ENCODE assay signal across 23 cellular contexts in the genomic region with DNA sequence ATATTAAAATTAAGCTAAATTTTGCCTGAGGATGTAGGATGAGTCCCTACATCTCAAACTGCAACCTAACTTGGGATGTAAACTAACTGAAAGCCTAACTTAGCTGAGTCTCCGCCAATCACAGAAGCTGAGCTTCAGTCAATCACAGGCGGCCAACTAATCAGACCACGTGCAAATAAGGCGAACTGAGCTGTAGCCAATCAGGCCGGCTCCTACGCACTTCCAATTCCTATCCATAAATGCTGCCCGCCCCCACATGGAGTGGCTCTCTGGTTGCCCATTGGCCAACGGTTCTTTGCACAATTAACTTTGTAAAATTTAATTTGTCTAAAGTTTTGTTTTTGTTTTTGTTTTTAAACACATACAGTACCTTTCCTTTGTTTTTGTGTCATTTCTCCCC. TPM values are rescaled to one million over a fixed set of nuclear protein-coding genes. Genes with fewer than 3 reads are reported as not detected.
DNase-seq lines count a peak whose midpoint lies in the region; ATAC-seq and TF ChIP-seq lines count a peak whose summit lies in the region.
"Had no signal": no experiment of that assay in that cellular context is flagged by ENCODE, and none has a peak within 500 bp of the region (broad histone marks: within the 10 kb centered on the region; RNA-seq: fewer than 3 reads in every experiment).

No MANE protein-coding gene starts in this region.

- no peak overlapping the region for H3K27ac Mint-ChIP-seq in Caco-2 (ENCODE audit: unreplicated experiment)
- H3K27ac Mint-ChIP-seq in HFFc6 = no peak overlapping the region
- no peak overlapping the region for H3K27ac Mint-ChIP-seq in WTC11
- H3K27ac Mint-ChIP-seq: activated CD8-positive, alpha-beta T cell treated with anti-CD3 and anti-CD28 coated beads for 36 hours; activated naive CD8-positive, alpha-beta T cell treated with anti-CD3 and anti-CD28 coated beads for 36 hours; memory B cell; nephron; progenitor cell of endocrine pancreas; type B pancreatic cell had no signal

- H3K4me3 Mint-ChIP-seq in Caco-2 (ENCODE audit: unreplicated experiment) (no peak overlapping the region), HFFc6 (peak overlapping the region; percentile 42; the same call in 1 of the 2 replicates), WTC11 (peak overlapping the region; percentile 40; the same call in 1 of the 2 replicates)
- H3K4me3 Mint-ChIP-seq: activated CD8-positive, alpha-beta T cell treated with anti-CD3 and anti-CD28 coated beads for 36 hours; activated naive CD8-positive, alpha-beta T cell treated with anti-CD3 and anti-CD28 coated beads for 36 hours; activated T-cell treated with anti-CD3 and anti-CD28 coated beads, Interleukin-2, amount 50 U/mL, for 4 hours; memory B cell; nephron; type B pancreatic cell had no signal

- H3K56ac ChIP-seq in mesendoderm (ENCODE audit: low read length) = peak overlapping the region; percentile 28

- H2BK120ac ChIP-seq in mesendoderm (ENCODE audit: low read depth, low read length) = no peak overlapping the region

- DNase-seq in Caco-2 = peak; percentile 8 to 42
- no peak for DNase-seq in HFFc6
- DNase-seq in WTC11 (ENCODE audit: low spot score) = no peak
- DNase-seq in mesendoderm = peak; percentile 32
- DNase-seq in mesenteric fat pad (ENCODE audit: low spot score) = no peak
- DNase-seq in activated T-cell treated with anti-CD3 and anti-CD28 coated beads, Interleukin-2, amount 50 U/mL, for 48 hours = no peak

- CTCF ChIA-PET in Caco-2 (lab: Charles Lee) = interaction anchor here (1.2 to 1.5 kb wide), 5 partner anchors 14 to 240 kb away, joined by 3 to 17 read pairs (median 8); a partner anchor contains a TSS
- CTCF ChIA-PET in WTC11 (lab: Charles Lee) = interaction anchor here (0.7 to 1.8 kb wide), 19 partner anchors 10 to 631 kb away, joined by 3 to 46 read pairs (median 4); a partner anchor contains a TSS

- POLR2A ChIA-PET in Caco-2 (lab: Charles Lee) = no interaction called here
- POLR2A ChIA-PET in WTC11 (lab: Charles Lee) = interaction anchor here (0.9 kb wide), 1 partner anchor 14 kb away, joined by 4 read pairs; a partner anchor contains a TSS

- no peak overlapping the region for H2BK5ac ChIP-seq in mesendoderm (ENCODE audit: low read length)

- WGBS in mesendoderm (ENCODE audit: extremely low coverage, insufficient coverage, low lambda C conversion rate) = no CpG with 5 or more reads among the region's 8 CpGs

- H2BK15ac ChIP-seq in mesendoderm (replicated peaks; ENCODE audit: low read depth) = no peak overlapping the region

- no TSS peak for BruUV-seq in Caco-2 (replicated peaks; lab: Mats Ljungman, UMichigan)

- H2AK5ac ChIP-seq in mesendoderm (ENCODE audit: low read length) = no peak overlapping the region

- H3K9me3 ChIP-seq in Caco-2 = no peaks in the 10 kb centered on the region
- H3K9me3 ChIP-seq: breast epithelium, gastrocnemius medialis, HAP-1, stomach had no signal

- H3K27me3 ChIP-seq in Caco-2 (replicated peaks; ENCODE audit: control insufficient read depth, insufficient read depth, low read length) (no peaks in the 10 kb centered on the region), mesendoderm (ENCODE audit: insufficient read depth, low read length, poor library complexity) (no peaks in the 10 kb centered on the region)
- H3K27me3 ChIP-seq: breast epithelium had no signal

- H3K4me1 ChIP-seq in Caco-2 (no peaks in the 10 kb centered on the region), mesendoderm (ENCODE audit: control insufficient read depth, low read depth, low read length) (no peaks in the 10 kb centered on the region)
- H3K4me1 ChIP-seq: breast epithelium had no signal

- no peaks in the 10 kb centered on the region for H3K79me1 ChIP-seq in mesendoderm (ENCODE audit: low read length)

- H3K4me3 ChIP-seq in Caco-2 (ENCODE audit: low read depth, low read length) = no peak overlapping the region
- no peak overlapping the region for H3K4me3 ChIP-seq in mesendoderm (ENCODE audit: low read length)
- H3K4me3 ChIP-seq: breast epithelium, gastrocnemius medialis, HAP-1, stomach had no signal

- H3K18ac ChIP-seq in mesendoderm (ENCODE audit: low read length) = no peak overlapping the region

- ATAC-seq in WTC11 (peak; percentile 46), GM19035 (IDR thresholded peaks at IDR 0.05; ENCODE audit: unreplicated experiment) (no peak)

- H3K4me2 ChIP-seq in mesendoderm (ENCODE audit: low read length) = no peak overlapping the region

- no peak overlapping the region for H4K8ac ChIP-seq in mesendoderm (ENCODE audit: low read depth, low read length)

- no peaks in the 10 kb centered on the region for H3K4me1 Mint-ChIP-seq in Caco-2 (ENCODE audit: low read depth, unreplicated experiment)
- peaks cover 36% of the 10 kb centered on the region for H3K4me1 Mint-ChIP-seq in HFFc6 (ENCODE audit: low read depth)
- peaks cover 7% of the 10 kb centered on the region for H3K4me1 Mint-ChIP-seq in WTC11

- intact Hi-C loops in Caco-2 (cut with micrococcal nuclease; ENCODE audit: unreplicated experiment) = loop anchor here (1.0 kb wide), 3 partner anchors 13 to 240 kb away; no protein-coding TSS in a partner anchor

- no peak overlapping the region for H4K5ac ChIP-seq in mesendoderm (ENCODE audit: low read length)

- no peaks in the 10 kb centered on the region for H3K79me2 ChIP-seq in mesendoderm (ENCODE audit: control insufficient read depth, insufficient read depth, low read length)

- H3K9me3 Mint-ChIP-seq in Caco-2 (ENCODE audit: unreplicated experiment) (no peaks in the 10 kb centered on the region), HFFc6 (no peaks in the 10 kb centered on the region), WTC11 (no peaks in the 10 kb centered on the region)
- H3K9me3 Mint-ChIP-seq: activated CD8-positive, alpha-beta T cell treated with anti-CD3 and anti-CD28 coated beads for 36 hours; activated naive CD8-positive, alpha-beta T cell treated with anti-CD3 and anti-CD28 coated beads for 36 hours; activated T-cell treated with anti-CD3 and anti-CD28 coated beads, Interleukin-2, amount 50 U/mL, for 4 hours; memory B cell; nephron; type B pancreatic cell had no signal

- peaks cover 17% of the 10 kb centered on the region for H3K27me3 Mint-ChIP-seq in Caco-2 (ENCODE audit: insufficient read depth, unreplicated experiment)
- H3K27me3 Mint-ChIP-seq in HFFc6 (ENCODE audit: insufficient read depth) = peaks cover 2% of the 10 kb centered on the region; the same call in 1 of the 2 replicates
- H3K27me3 Mint-ChIP-seq in WTC11 (ENCODE audit: low read depth) = no peaks in the 10 kb centered on the region; the same call in none of the 2 replicates

- no peaks in the 10 kb centered on the region for H3K36me3 ChIP-seq in Caco-2 (ENCODE audit: control insufficient read depth, insufficient read depth, low read length)
- no peaks in the 10 kb centered on the region for H3K36me3 ChIP-seq in mesendoderm (ENCODE audit: control insufficient read depth, insufficient read depth, low read length)
- H3K36me3 ChIP-seq: breast epithelium, gastrocnemius medialis, HAP-1, stomach had no signal

- H3K27ac ChIP-seq in mesendoderm (ENCODE audit: low read depth, low read length) = no peak overlapping the region
- H3K27ac ChIP-seq: breast epithelium, epithelial cell of prostate, gastrocnemius medialis, HL-60, stomach, VCaP had no signal

- no peak overlapping the region for H3K23ac ChIP-seq in mesendoderm (ENCODE audit: low read length)

- H3K4ac ChIP-seq in mesendoderm (ENCODE audit: low read depth, low read length) = no peak overlapping the region

- no peak overlapping the region for H3K9ac ChIP-seq in mesendoderm (ENCODE audit: low read length)

- H3K36me3 Mint-ChIP-seq in Caco-2 (ENCODE audit: insufficient read depth, unreplicated experiment) (no peaks in the 10 kb centered on the region), HFFc6 (ENCODE audit: low read depth) (no peaks in the 10 kb centered on the region), WTC11 (no peaks in the 10 kb centered on the region)
- H3K36me3 Mint-ChIP-seq: memory B cell, type B pancreatic cell had no signal

- TF ChIP-seq CTCF in Caco-2 (IDR thresholded peaks at IDR 0.05; ENCODE audit: insufficient read depth in 1 of 2, low read depth in 1 of 2, low read length in 1 of 2, severe bottlenecking in 1 of 2, unreplicated experiment in 1 of 2) (no peak), HFFc6 (IDR thresholded peaks at IDR 0.05) (no peak), WTC11 (IDR thresholded peaks at IDR 0.05) (no peak)

TF ChIP-seq in WTC11, 78 proteins besides CTCF, POLR2A, EP300 and RAD21 (continues in another document):
- TF ChIP-seq ZBTB21 (CRISPR knock-in tag; IDR thresholded peaks at IDR 0.05; ENCODE audit: borderline replicate concordance) (no peak), ELF4 (CRISPR knock-in tag; IDR thresholded peaks at IDR 0.05; ENCODE audit: low read depth) (no peak), ATF1 (CRISPR knock-in tag; IDR thresholded peaks at IDR 0.05) (no peak), ZNF423 (CRISPR knock-in tag; IDR thresholded peaks at IDR 0.05) (no peak)
- TF ChIP-seq, protein P1, sequence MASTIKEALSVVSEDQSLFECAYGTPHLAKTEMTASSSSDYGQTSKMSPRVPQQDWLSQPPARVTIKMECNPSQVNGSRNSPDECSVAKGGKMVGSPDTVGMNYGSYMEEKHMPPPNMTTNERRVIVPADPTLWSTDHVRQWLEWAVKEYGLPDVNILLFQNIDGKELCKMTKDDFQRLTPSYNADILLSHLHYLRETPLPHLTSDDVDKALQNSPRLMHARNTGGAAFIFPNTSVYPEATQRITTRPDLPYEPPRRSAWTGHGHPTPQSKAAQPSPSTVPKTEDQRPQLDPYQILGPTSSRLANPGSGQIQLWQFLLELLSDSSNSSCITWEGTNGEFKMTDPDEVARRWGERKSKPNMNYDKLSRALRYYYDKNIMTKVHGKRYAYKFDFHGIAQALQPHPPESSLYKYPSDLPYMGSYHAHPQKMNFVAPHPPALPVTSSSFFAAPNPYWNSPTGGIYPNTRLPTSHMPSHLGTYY (CRISPR knock-in tag; IDR thresholded peaks at IDR 0.05) = no peak

RNA-seq across cellular contexts. Expression of a gene that starts 13.9 kb away (rescaled TPM):
- total RNA-seq in Caco-2 (2022) (18.8 and 18.9 TPM in 2 replicates), WTC11 (2021) (30.6 to 39.2 TPM (median 33.7 TPM) in 3 replicates), mesenteric fat pad (20.5 TPM)
- 100 to 1,000 TPM; 209 to 229 (median 220) TPM for total RNA-seq in HFFc6 (2021; fragmentation: NEBNext Ultra II Directional; extraction: Animal tissue kit (Norgen Biotek cat#: 25700))
- 76.3 TPM for polyA plus RNA-seq in mesendoderm (2013, experiment 1 of 2)
- 75.8 TPM for polyA plus RNA-seq in mesendoderm (2013, experiment 2 of 2)
- total RNA-seq: activated CD8-positive, alpha-beta T cell treated with anti-CD3 and anti-CD28 coated beads for 36 hours; activated naive CD8-positive, alpha-beta T cell treated with anti-CD3 and anti-CD28 coated beads for 36 hours had no signal

RNA-seq across cellular contexts. Expression of a gene that starts 26.9 kb away (rescaled TPM):
- total RNA-seq in Caco-2 (2022) (not detected in 2 replicates), WTC11 (2021) (not detected in 3 replicates), mesenteric fat pad (not detected)
- under 1 TPM in 5 of 6 experiments, not detected in 1; 0.07 to 0.20 (median 0.12) TPM for total RNA-seq in HFFc6 (2021; fragmentation: NEBNext Ultra II Directional; extraction: Animal tissue kit (Norgen Biotek cat#: 25700))
- 0.08 TPM for polyA plus RNA-seq in mesendoderm (2013, experiment 1 of 2)
- polyA plus RNA-seq in mesendoderm (2013, experiment 2 of 2) = 0.07 TPM
- total RNA-seq: activated CD8-positive, alpha-beta T cell treated with anti-CD3 and anti-CD28 coated beads for 36 hours; activated naive CD8-positive, alpha-beta T cell treated with anti-CD3 and anti-CD28 coated beads for 36 hours; breast epithelium; dermis microvascular lymphatic vessel endothelial cell; gastrocnemius medialis; IMR-90; progenitor cell of endocrine pancreas; stomach had no signal
- polyA plus RNA-seq: IMR-90, stomach had no signal

RNA-seq across cellular contexts. Expression of a gene that starts 43.6 kb away (rescaled TPM):
- total RNA-seq in Caco-2 (2022) = not detected in 2 replicates
- not detected for total RNA-seq in HFFc6 (2021; fragmentation: NEBNext Ultra II Directional; extraction: Animal tissue kit (Norgen Biotek cat#: 25700))
- total RNA-seq in WTC11 (2021) = not detected in 3 replicates
- 0.10 TPM for polyA plus RNA-seq in mesendoderm (2013, experiment 1 of 2)
- polyA plus RNA-seq in mesendoderm (2013, experiment 2 of 2) = 0.07 TPM
- total RNA-seq in mesenteric fat pad = 1.0 TPM
- total RNA-seq: gastrocnemius medialis, IMR-90, progenitor cell of endocrine pancreas had no signal
- polyA plus RNA-seq: IMR-90 had no signal

Comparison
In these comparisons a context has a peak if more than half of its experiments do, and no peak if none do; other contexts are left out.
1. DNase-seq: peak in Caco-2 (2 of 2) and mesendoderm (single experiment); none in HFFc6 (single experiment), WTC11 (single experiment), mesenteric fat pad (single experiment) and activated T-cell treated with anti-CD3 and anti-CD28 coated beads, Interleukin-2, amount 50 U/mL, for 48 hours (0 of 2).